Comparison of ENCODE assay signal across 2 cellular contexts in genomic region chr1:190599677-190600076, GRCh38.
TF ChIP-seq lines count a peak whose summit lies in the region.

No MANE protein-coding gene starts in this region.

TF ChIP-seq in HepG2, 621 proteins besides CTCF, POLR2A, EP300 and RAD21:
- TF ChIP-seq, protein P1, sequence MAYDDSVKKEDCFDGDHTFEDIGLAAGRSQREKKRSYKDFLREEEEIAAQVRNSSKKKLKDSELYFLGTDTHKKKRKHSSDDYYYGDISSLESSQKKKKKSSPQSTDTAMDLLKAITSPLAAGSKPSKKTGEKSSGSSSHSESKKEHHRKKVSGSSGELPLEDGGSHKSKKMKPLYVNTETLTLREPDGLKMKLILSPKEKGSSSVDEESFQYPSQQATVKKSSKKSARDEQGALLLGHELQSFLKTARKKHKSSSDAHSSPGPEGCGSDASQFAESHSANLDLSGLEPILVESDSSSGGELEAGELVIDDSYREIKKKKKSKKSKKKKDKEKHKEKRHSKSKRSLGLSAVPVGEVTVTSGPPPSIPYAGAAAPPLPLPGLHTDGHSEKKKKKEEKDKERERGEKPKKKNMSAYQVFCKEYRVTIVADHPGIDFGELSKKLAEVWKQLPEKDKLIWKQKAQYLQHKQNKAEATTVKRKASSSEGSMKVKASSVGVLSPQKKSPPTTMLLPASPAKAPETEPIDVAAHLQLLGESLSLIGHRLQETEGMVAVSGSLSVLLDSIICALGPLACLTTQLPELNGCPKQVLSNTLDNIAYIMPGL (CRISPR knock-in tag; IDR thresholded peaks at IDR 0.05; ENCODE audit: borderline replicate concordance in 1 of 2, low read depth in 1 of 2): no peak
- TF ChIP-seq MTERF4 (CRISPR knock-in tag; IDR thresholded peaks at IDR 0.05) (no peak), CEBPB (IDR thresholded peaks at IDR 0.05; ENCODE audit: borderline replicate concordance, low read depth, low read length) (peak; percentile 60), ATF7 (IDR thresholded peaks at IDR 0.05) (peak; percentile 17; the same call in 1 of the 2 replicates), ATF7 (CRISPR knock-in tag; IDR thresholded peaks at IDR 0.05) (no peak)

TF ChIP-seq in K562, 482 proteins besides CTCF, POLR2A, EP300 and RAD21 (continued from another document):
- TF ChIP-seq SFPQ (IDR thresholded peaks at IDR 0.05; ENCODE audit: low read depth, low read length) (no peak), CEBPB (tag; IDR thresholded peaks at IDR 0.05) (peak; percentile 74), FOS (IDR thresholded peaks at IDR 0.05; ENCODE audit: extremely low read depth, insufficient read length) (no peak), CEBPG (CRISPR knock-in tag; IDR thresholded peaks at IDR 0.05) (no peak), CEBPG (tag; conservative IDR thresholded peaks at IDR 0.05 in 1 of 2, IDR thresholded peaks at IDR 0.05 in 1 of 2) (peak in 1 of 2 experiments; percentile 66; a peak in 2 of 4 replicates), ESRRA (IDR thresholded peaks at IDR 0.05; ENCODE audit: borderline replicate concordance, low read depth) (no peak), ELF4 (CRISPR knock-in tag; IDR thresholded peaks at IDR 0.05) (no peak), DDX20 (tag; IDR thresholded peaks at IDR 0.05; ENCODE audit: low read depth) (no peak), ZNF398 (CRISPR knock-in tag; IDR thresholded peaks at IDR 0.05) (no peak), TEAD2 (tag; IDR thresholded peaks at IDR 0.05) (no peak)
- TF ChIP-seq, protein P2, sequence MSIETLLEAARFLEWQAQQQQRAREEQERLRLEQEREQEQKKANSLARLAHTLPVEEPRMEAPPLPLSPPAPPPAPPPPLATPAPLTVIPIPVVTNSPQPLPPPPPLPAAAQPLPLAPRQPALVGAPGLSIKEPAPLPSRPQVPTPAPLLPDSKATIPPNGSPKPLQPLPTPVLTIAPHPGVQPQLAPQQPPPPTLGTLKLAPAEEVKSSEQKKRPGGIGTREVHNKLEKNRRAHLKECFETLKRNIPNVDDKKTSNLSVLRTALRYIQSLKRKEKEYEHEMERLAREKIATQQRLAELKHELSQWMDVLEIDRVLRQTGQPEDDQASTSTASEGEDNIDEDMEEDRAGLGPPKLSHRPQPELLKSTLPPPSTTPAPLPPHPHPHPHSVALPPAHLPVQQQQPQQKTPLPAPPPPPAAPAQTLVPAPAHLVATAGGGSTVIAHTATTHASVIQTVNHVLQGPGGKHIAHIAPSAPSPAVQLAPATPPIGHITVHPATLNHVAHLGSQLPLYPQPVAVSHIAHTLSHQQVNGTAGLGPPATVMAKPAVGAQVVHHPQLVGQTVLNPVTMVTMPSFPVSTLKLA (conservative IDR thresholded peaks at IDR 0.05): no peak
TF ChIP-seq in K562: peak in this region for 4.
